19 cellular contexts compared by ENCODE assay signal in the genomic region with DNA sequence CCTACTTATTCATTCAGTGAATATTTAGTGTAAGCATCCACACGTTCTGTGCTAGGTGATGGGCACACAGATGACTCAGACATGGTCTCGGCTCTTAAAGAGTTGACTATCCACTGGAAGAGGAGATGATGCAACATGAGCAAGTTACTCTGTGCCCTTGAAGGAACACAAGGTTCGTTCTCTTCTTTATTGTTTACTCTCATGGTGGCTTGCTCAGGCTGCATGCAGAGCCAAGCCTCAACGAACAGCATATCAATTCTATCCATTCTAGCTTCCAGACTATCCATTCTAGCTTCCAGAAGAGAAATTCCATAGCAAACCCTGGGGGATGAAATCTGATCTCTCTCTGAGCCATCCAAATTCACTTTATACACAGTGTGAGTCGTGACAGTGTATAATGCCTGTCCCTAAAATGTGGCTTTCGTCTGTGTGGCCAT.
DNase-seq lines count a peak whose midpoint lies in the region; ATAC-seq and TF ChIP-seq lines count a peak whose summit lies in the region.
"Had no signal": no experiment of that assay in that cellular context is flagged by ENCODE, and none has a peak within 500 bp of the region (broad histone marks: within the 10 kb centered on the region; RNA-seq: fewer than 3 reads in every experiment).

No MANE protein-coding gene starts in this region.

- peaks cover 12% of the 10 kb centered on the region for H3K4me1 ChIP-seq in right cardiac atrium (ENCODE audit: control insufficient read depth, insufficient read depth, low read length)
- peaks cover 58% of the 10 kb centered on the region for H3K4me1 ChIP-seq in adipocyte (ENCODE audit: control insufficient read depth, insufficient read depth, low read length)
- no peaks in the 10 kb centered on the region for H3K4me1 ChIP-seq in endodermal cell (ENCODE audit: control insufficient read depth, insufficient read depth, low read length)

- no peaks in the 10 kb centered on the region for H3K27me3 Mint-ChIP-seq in endodermal cell (ENCODE audit: insufficient read depth)
- H3K27me3 Mint-ChIP-seq: activated CD4-positive, alpha-beta memory T cell treated with anti-CD3 and anti-CD28 coated beads, Interleukin-2, amount 10 ng/mL, durations not matched to agents 7 days and 5 days; progenitor cell of endocrine pancreas had no signal

- no peak overlapping the region for H3K4me3 Mint-ChIP-seq in endodermal cell
- H3K4me3 Mint-ChIP-seq: activated CD4-positive, alpha-beta memory T cell treated with anti-CD3 and anti-CD28 coated beads, Interleukin-2, amount 10 ng/mL, durations not matched to agents 7 days and 5 days; activated naive CD4-positive, alpha-beta T cell treated with anti-CD3 and anti-CD28 coated beads, Interleukin-2, amount 50 U/mL, for 24 hours; activated T-cell treated with anti-CD3 and anti-CD28 coated beads, Interleukin-2, amount 50 U/mL, for 4 hours; brain; GM23338 had no signal

- intact Hi-C loops in right cardiac atrium (cut with DNase I): no loop called here
- intact Hi-C loops in left cardiac atrium (cut with DNase I): no loop called here

- no peak for TF ChIP-seq CTCF in fibroblast of the aortic adventitia (IDR thresholded peaks at IDR 0.05; ENCODE audit: insufficient read depth, low read length)
- no peak for TF ChIP-seq CTCF in endodermal cell (conservative IDR thresholded peaks at IDR 0.05)

- no peaks in the 10 kb centered on the region for H3K36me3 ChIP-seq in adipocyte (ENCODE audit: control insufficient read depth, insufficient read depth, low read length, severe bottlenecking)
- H3K36me3 ChIP-seq in endodermal cell (ENCODE audit: control insufficient read depth, insufficient read depth, low read length): no peaks in the 10 kb centered on the region
- H3K36me3 ChIP-seq: WERI-Rb-1 had no signal

- peak in 1 of 2 donors; percentile 5 for ATAC-seq in right cardiac atrium
- ATAC-seq in left cardiac atrium: no peak
- ATAC-seq in GM21529 (IDR thresholded peaks at IDR 0.05; ENCODE audit: unreplicated experiment): no peak
- ATAC-seq: activated T-cell treated with anti-CD3 and anti-CD28 coated beads, Interleukin-2, amount 50 U/mL, for 4 hours; GM23338 had no signal

- 56% methylated on average over 6 of the region's 6 CpGs for WGBS in right cardiac atrium
- 91 to 95% methylated on average over 5 to 6 of the region's 6 CpGs for WGBS in endodermal cell (ENCODE audit: insufficient coverage in 1 of 2, insufficient read length in 1 of 2), 2 experiments

- H3K27me3 ChIP-seq in right cardiac atrium (ENCODE audit: control insufficient read depth, insufficient read depth) (no peaks in the 10 kb centered on the region), adipocyte (replicated peaks; ENCODE audit: control insufficient read depth, insufficient read depth, low read length) (no peaks in the 10 kb centered on the region), endodermal cell (ENCODE audit: control insufficient read depth, insufficient read depth, low read length, poor library complexity, severe bottlenecking) (no peaks in the 10 kb centered on the region)

- no peaks in the 10 kb centered on the region for H3K36me3 Mint-ChIP-seq in endodermal cell (ENCODE audit: low read depth)
- H3K36me3 Mint-ChIP-seq: activated naive CD4-positive, alpha-beta T cell treated with anti-CD3 and anti-CD28 coated beads, Interleukin-2, amount 50 U/mL, for 24 hours; brain had no signal

- H3K4me3 ChIP-seq in right cardiac atrium (ENCODE audit: low read length) (no peak overlapping the region), adipocyte (ENCODE audit: low read length) (no peak overlapping the region), fibroblast of the aortic adventitia (ENCODE audit: low read depth, low read length) (no peak overlapping the region), endodermal cell (ENCODE audit: low read length) (no peak overlapping the region)
- H3K4me3 ChIP-seq: GM23338 had no signal

- H3K9me3 ChIP-seq in right cardiac atrium (ENCODE audit: control insufficient read depth, low read length) (no peaks in the 10 kb centered on the region), adipocyte (ENCODE audit: control insufficient read depth, low read length) (no peaks in the 10 kb centered on the region), endodermal cell (ENCODE audit: control insufficient read depth, low read length) (no peaks in the 10 kb centered on the region)

- H3K27ac ChIP-seq in right cardiac atrium (ENCODE audit: low read length): peak overlapping the region; percentile 53
- no peak overlapping the region for H3K27ac ChIP-seq in endodermal cell (ENCODE audit: low read depth, low read length)
- H3K27ac ChIP-seq: WERI-Rb-1 had no signal

- H3K27ac Mint-ChIP-seq in endodermal cell: no peak overlapping the region
- H3K27ac Mint-ChIP-seq: activated CD4-positive, alpha-beta memory T cell treated with anti-CD3 and anti-CD28 coated beads, Interleukin-2, amount 10 ng/mL, durations not matched to agents 7 days and 5 days; activated naive CD4-positive, alpha-beta T cell treated with anti-CD3 and anti-CD28 coated beads, Interleukin-2, amount 50 U/mL, for 24 hours; brain; GM23338; progenitor cell of endocrine pancreas had no signal

- peaks cover 22% of the 10 kb centered on the region for H3K4me1 Mint-ChIP-seq in endodermal cell
- H3K4me1 Mint-ChIP-seq: activated CD4-positive, alpha-beta memory T cell treated with anti-CD3 and anti-CD28 coated beads, Interleukin-2, amount 10 ng/mL, durations not matched to agents 7 days and 5 days; activated naive CD4-positive, alpha-beta T cell treated with anti-CD3 and anti-CD28 coated beads, Interleukin-2, amount 50 U/mL, for 24 hours; brain had no signal

- no peaks in the 10 kb centered on the region for H3K9me3 Mint-ChIP-seq in endodermal cell
- H3K9me3 Mint-ChIP-seq: activated CD4-positive, alpha-beta memory T cell treated with anti-CD3 and anti-CD28 coated beads, Interleukin-2, amount 10 ng/mL, durations not matched to agents 7 days and 5 days; activated naive CD4-positive, alpha-beta T cell treated with anti-CD3 and anti-CD28 coated beads, Interleukin-2, amount 50 U/mL, for 24 hours; activated T-cell treated with anti-CD3 and anti-CD28 coated beads, Interleukin-2, amount 50 U/mL, for 4 hours; GM23338 had no signal

- H3K9ac ChIP-seq in adipocyte (ENCODE audit: low read length): no peak overlapping the region
- H3K9ac ChIP-seq in endodermal cell (ENCODE audit: extremely low read depth, low read length, poor library complexity, severe bottlenecking): no peak overlapping the region

- DNase-seq in right cardiac atrium: peak in 1 of 3 donors; percentile 48
- DNase-seq in left cardiac atrium: no peak
- DNase-seq in adipocyte (ENCODE audit: low read depth): peak; percentile 32
- peak; percentile 70 for DNase-seq in fibroblast of the aortic adventitia (ENCODE audit: low read depth)
- no peak for DNase-seq in superior temporal gyrus (ENCODE audit: extremely low spot score)
- no peak for DNase-seq in SW 1271 (lab: John Stamatoyannopoulos, UW)
- no peak for DNase-seq in endodermal cell
- DNase-seq: activated CD4-positive, alpha-beta memory T cell treated with anti-CD3 and anti-CD28 coated beads, Interleukin-2, amount 10 ng/mL, durations not matched to agents 7 days and 5 days; activated T-cell treated with anti-CD3 and anti-CD28 coated beads, Interleukin-2, amount 50 U/mL, for 4 hours; erythroblast; NCI-H2029 treated with DMSO at 0.1 percent for 48 hours; NCI-H524; SHP77 treated with DMSO at 0.1 percent for 48 hours; WERI-Rb-1 had no signal

Comparison
In these comparisons a context has a peak if more than half of its experiments do, and no peak if none do; other contexts are left out.
1. DNase-seq: peak in adipocyte (single experiment) and fibroblast of the aortic adventitia (single experiment); none in left cardiac atrium (single experiment), superior temporal gyrus (single experiment), SW 1271 (0 of 2) and endodermal cell (single experiment).